In the genomic region with DNA sequence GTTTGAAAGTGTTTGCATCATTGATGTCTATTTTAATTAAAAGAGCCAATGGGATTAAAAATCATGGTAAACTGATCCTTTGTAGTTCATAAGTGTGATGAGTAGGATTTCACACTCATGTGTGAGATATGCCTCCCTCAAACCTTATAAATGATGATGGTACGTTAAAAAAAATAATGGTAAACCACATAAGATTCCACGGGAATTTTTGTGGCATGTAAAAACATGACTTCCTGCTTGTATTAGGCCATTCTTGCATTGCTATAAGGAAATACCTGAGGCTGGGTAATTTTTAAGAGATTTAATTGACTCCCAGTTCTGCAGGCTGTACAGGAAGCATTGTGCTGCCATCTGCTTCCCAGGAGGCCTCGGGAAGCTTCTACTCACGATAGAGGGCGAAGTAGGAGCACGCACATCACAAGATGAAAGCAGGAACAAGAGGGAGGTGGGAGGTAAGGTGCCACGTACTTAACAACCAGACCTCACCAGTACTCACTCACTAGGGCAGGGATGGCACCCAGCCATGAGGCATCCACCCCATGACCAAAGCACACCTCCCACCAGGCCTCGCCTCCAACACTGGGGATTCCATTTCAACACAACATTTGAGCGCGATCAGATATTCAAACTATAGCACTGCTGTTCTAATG, we compare ENCODE assay signal across 28 cellular contexts.
DNase-seq lines count a peak whose midpoint lies in the region; ATAC-seq and TF ChIP-seq lines count a peak whose summit lies in the region.
"Had no signal": no experiment of that assay in that cellular context is flagged by ENCODE, and none has a peak within 500 bp of the region (broad histone marks: within the 10 kb centered on the region; RNA-seq: fewer than 3 reads in every experiment).

No MANE protein-coding gene starts in this region.

- H3K27ac ChIP-seq in brain microvascular endothelial cell: peak overlapping the region; percentile 32
- H3K27ac ChIP-seq in effector memory CD4-positive, alpha-beta T cell (ENCODE audit: insufficient read depth, low read length, poor library complexity, severe bottlenecking): no peak overlapping the region
- H3K27ac ChIP-seq: ascending aorta, left lung, neutrophil, Peyer's patch, psoas muscle, thoracic aorta had no signal

- no peaks in the 10 kb centered on the region for H3K9me3 ChIP-seq in effector memory CD4-positive, alpha-beta T cell (ENCODE audit: control insufficient read depth, low read length)
- H3K9me3 ChIP-seq: ascending aorta, neutrophil, Peyer's patch, thoracic aorta had no signal

- H3K36me3 ChIP-seq in brain microvascular endothelial cell (replicated peaks): no peaks in the 10 kb centered on the region
- H3K36me3 ChIP-seq in effector memory CD4-positive, alpha-beta T cell (ENCODE audit: control insufficient read depth, insufficient read depth, low read length): no peaks in the 10 kb centered on the region
- H3K36me3 ChIP-seq: ascending aorta, left lung, neutrophil, Peyer's patch, thoracic aorta had no signal

- DNase-seq in A172 (ENCODE audit: low spot score) (peak; percentile 16), M059J (ENCODE audit: low read depth) (peak; percentile 77), brain microvascular endothelial cell (peak; percentile 62), kidney glomerular epithelial cell (lab: John Stamatoyannopoulos, UW) (peak; percentile 62), HFFc6 (no peak)
- DNase-seq in effector memory CD4-positive, alpha-beta T cell: no peak
- DNase-seq in stimulated activated CD4-positive, alpha-beta T cell treated with anti-CD3 and anti-CD28 coated beads, Interleukin-4, amount 100 ng/mL, for 1 hour: no peak
- DNase-seq: 8988T; activated CD8-positive, alpha-beta T cell treated with anti-CD3 and anti-CD28 coated beads, Interleukin-2, amount 10 ng/mL, durations not matched to agents 7 days and 5 days; activated naive CD8-positive, alpha-beta T cell treated with anti-CD3 and anti-CD28 coated beads for 36 hours; AML-193; CD4-positive, alpha-beta T cell; cerebellar nuclear complex; H7; left lung; MM.1S; NCI-H2029 treated with DMSO at 0.1 percent for 48 hours; NCI-H2227 treated with DMSO at 0.1 percent for 48 hours; NCI-H69; Peyer's patch; psoas muscle had no signal

- peaks cover 13% of the 10 kb centered on the region for H3K9me3 Mint-ChIP-seq in HFFc6
- H3K9me3 Mint-ChIP-seq: activated naive CD8-positive, alpha-beta T cell treated with anti-CD3 and anti-CD28 coated beads for 36 hours; activated T-helper 2 cell treated with anti-CD3 and anti-CD28 coated beads, Interferon-gamma antibody, Interleukin-2, Interleukin-4, amounts not matched to agents 10 μg/mL and 5 μg/mL and 100 μg/mL, durations not matched to agents 14 hours and 24 hours and 36 hours; stimulated activated naive CD8-positive, alpha-beta T cell treated with anti-CD3 and anti-CD28 coated beads, Interleukin-15, Interleukin-2, amounts not matched to agents 100 ng/mL and 50 ng/mL, for 24 hours had no signal

- no peak overlapping the region for H3K4me3 ChIP-seq in brain microvascular endothelial cell (ENCODE audit: low read depth, low read length)
- H3K4me3 ChIP-seq in effector memory CD4-positive, alpha-beta T cell (ENCODE audit: insufficient read depth, low read depth, low read length, poor library complexity, severe bottlenecking): no peak overlapping the region
- H3K4me3 ChIP-seq: ascending aorta, K562, left lung, Peyer's patch, psoas muscle, thoracic aorta had no signal

- no peaks in the 10 kb centered on the region for H3K27me3 ChIP-seq in brain microvascular endothelial cell (replicated peaks)
- H3K27me3 ChIP-seq in effector memory CD4-positive, alpha-beta T cell (replicated peaks; ENCODE audit: control insufficient read depth, insufficient read depth, low read length, poor library complexity, severe bottlenecking): no peaks in the 10 kb centered on the region
- H3K27me3 ChIP-seq: ascending aorta, left lung, neutrophil, Peyer's patch had no signal

- ATAC-seq in GM21381 (IDR thresholded peaks at IDR 0.05; ENCODE audit: unreplicated experiment): no peak
- ATAC-seq: activated CD8-positive, alpha-beta T cell treated with anti-CD3 and anti-CD28 coated beads, Interleukin-2, amount 10 ng/mL, durations not matched to agents 7 days and 5 days; K562; left lung; psoas muscle had no signal

- no peak overlapping the region for H3K4me3 Mint-ChIP-seq in HFFc6
- H3K4me3 Mint-ChIP-seq: activated CD8-positive, alpha-beta T cell treated with anti-CD3 and anti-CD28 coated beads, Interleukin-2, amount 10 ng/mL, durations not matched to agents 7 days and 5 days; activated naive CD8-positive, alpha-beta T cell treated with anti-CD3 and anti-CD28 coated beads for 36 hours; CD4-positive, alpha-beta T cell; stimulated activated naive CD8-positive, alpha-beta T cell treated with anti-CD3 and anti-CD28 coated beads, Interleukin-15, Interleukin-2, amounts not matched to agents 100 ng/mL and 50 ng/mL, for 24 hours had no signal

- no peaks in the 10 kb centered on the region; the same call in 1 of the 2 replicates for H3K27me3 Mint-ChIP-seq in HFFc6 (ENCODE audit: insufficient read depth)
- H3K27me3 Mint-ChIP-seq: activated naive CD8-positive, alpha-beta T cell treated with anti-CD3 and anti-CD28 coated beads for 36 hours; CD4-positive, alpha-beta T cell; stimulated activated naive CD8-positive, alpha-beta T cell treated with anti-CD3 and anti-CD28 coated beads, Interleukin-15, Interleukin-2, amounts not matched to agents 100 ng/mL and 50 ng/mL, for 24 hours had no signal

- no peaks in the 10 kb centered on the region for H3K36me3 Mint-ChIP-seq in HFFc6 (ENCODE audit: low read depth)
- H3K36me3 Mint-ChIP-seq: activated naive CD8-positive, alpha-beta T cell treated with anti-CD3 and anti-CD28 coated beads for 36 hours had no signal

- H3K4me1 ChIP-seq in effector memory CD4-positive, alpha-beta T cell (ENCODE audit: control insufficient read depth, insufficient read depth, low read length, poor library complexity, severe bottlenecking): no peaks in the 10 kb centered on the region
- H3K4me1 ChIP-seq: ascending aorta, left lung, Peyer's patch, psoas muscle had no signal

- in situ Hi-C loops in brain microvascular endothelial cell (cut with HindIII; ENCODE audit: low pct_ligation_motif_present, low sequenced_read_pairs): no loop called here

- no peak overlapping the region for H3K27ac Mint-ChIP-seq in HFFc6
- H3K27ac Mint-ChIP-seq: activated CD8-positive, alpha-beta T cell treated with anti-CD3 and anti-CD28 coated beads, Interleukin-2, amount 10 ng/mL, durations not matched to agents 7 days and 5 days; activated naive CD8-positive, alpha-beta T cell treated with anti-CD3 and anti-CD28 coated beads for 36 hours; activated T-helper 2 cell treated with anti-CD3 and anti-CD28 coated beads, Interferon-gamma antibody, Interleukin-2, Interleukin-4, amounts not matched to agents 10 μg/mL and 5 μg/mL and 100 μg/mL, durations not matched to agents 14 hours and 24 hours and 36 hours; CD4-positive, alpha-beta T cell; stimulated activated naive CD8-positive, alpha-beta T cell treated with anti-CD3 and anti-CD28 coated beads, Interleukin-15, Interleukin-2, amounts not matched to agents 100 ng/mL and 50 ng/mL, for 24 hours had no signal

- no peaks in the 10 kb centered on the region; the same call in 1 of the 2 replicates for H3K4me1 Mint-ChIP-seq in HFFc6 (ENCODE audit: low read depth)
- H3K4me1 Mint-ChIP-seq: activated naive CD8-positive, alpha-beta T cell treated with anti-CD3 and anti-CD28 coated beads for 36 hours had no signal

- TF ChIP-seq CTCF in brain microvascular endothelial cell (IDR thresholded peaks at IDR 0.05; ENCODE audit: low read depth, low read length, missing control alignments) (peak; percentile 8), HFFc6 (IDR thresholded peaks at IDR 0.05) (no peak)

Comparison
In these comparisons a context has a peak if more than half of its experiments do, and no peak if none do; other contexts are left out.
1. DNase-seq: peak in A172 (single experiment), M059J (single experiment), brain microvascular endothelial cell (single experiment) and kidney glomerular epithelial cell (single experiment); none in effector memory CD4-positive, alpha-beta T cell (0 of 3), stimulated activated CD4-positive, alpha-beta T cell treated with anti-CD3 and anti-CD28 coated beads, Interleukin-4, amount 100 ng/mL, for 1 hour (single experiment) and HFFc6 (single experiment).